1 cellular context compared by ENCODE assay signal in the genomic region with DNA sequence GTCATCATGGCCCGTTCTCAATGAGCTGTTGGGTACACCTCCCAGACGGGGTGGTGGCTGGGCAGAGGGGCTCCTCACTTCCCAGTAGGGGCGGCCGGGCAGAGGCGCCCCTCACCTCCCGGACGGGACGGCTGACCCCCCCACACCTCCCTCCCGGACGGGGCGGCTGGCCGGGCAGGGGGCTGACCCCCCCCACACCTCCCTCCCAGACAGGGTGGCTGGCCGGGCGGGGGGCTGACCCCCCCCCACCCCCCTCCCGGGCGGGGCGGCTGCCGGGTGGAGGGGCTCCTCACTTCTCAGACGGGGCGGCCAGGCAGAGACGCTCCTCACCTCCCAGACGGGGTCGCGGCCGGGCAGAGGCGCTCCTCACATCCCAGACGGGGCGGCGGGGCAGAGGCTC. TPM values are rescaled to one million over a fixed set of nuclear protein-coding genes. Genes with fewer than 3 reads are reported as not detected.
"Had no signal": no experiment of that assay in that cellular context is flagged by ENCODE, and none has a peak within 500 bp of the region (broad histone marks: within the 10 kb centered on the region; RNA-seq: fewer than 3 reads in every experiment).

No MANE protein-coding gene starts in this region.

RNA-seq across cellular contexts. Expression of gene ZYG11A, which starts 27.2 kb away (rescaled TPM):
- total RNA-seq: MCF 10A had no signal
